In the genomic region with DNA sequence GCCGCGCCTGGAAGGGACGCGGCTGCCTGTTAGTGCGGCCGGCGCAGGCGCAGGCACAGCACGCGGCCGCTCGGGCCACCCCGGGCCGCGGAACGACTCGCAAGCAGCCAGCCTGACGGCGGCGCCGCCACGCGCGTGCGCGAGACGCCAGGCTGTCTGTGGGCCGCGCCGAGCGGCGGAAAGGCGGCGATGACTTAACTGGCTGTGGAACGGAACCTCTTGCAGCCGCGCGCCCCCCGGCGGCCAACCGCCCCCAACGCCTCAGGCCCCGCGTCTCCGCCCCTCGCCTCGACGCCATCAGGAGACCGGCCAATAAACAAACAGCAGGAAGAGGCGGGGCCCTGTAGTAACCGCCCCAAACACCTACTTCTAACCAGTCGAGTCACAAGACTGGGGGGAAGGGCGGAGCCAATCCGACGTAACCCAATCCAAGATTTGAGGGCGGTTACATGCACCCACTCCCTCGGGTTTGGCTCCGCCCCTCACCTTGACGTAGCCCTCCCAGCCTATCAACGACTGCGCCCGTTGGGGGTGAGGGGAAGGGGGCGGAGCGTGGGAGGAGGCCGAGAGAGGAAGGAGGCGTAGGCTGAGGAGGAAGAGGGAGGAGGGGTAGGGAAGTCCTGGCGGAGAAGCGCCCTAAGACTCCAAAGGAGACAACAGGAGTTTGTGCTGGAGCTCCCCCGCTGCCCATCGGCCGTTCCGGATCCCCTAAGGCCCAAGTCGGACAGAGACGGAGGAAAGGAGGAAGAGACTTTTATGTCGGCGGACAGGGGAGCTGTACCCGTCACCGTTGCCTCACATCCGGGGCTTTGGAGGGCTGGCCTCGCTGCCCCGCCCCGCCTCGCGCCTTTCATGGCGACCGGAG, we compare ENCODE assay signal across 8 cellular contexts. TPM values are rescaled to one million over a fixed set of nuclear protein-coding genes. Genes with fewer than 3 reads are reported as not detected.
DNase-seq lines count a peak whose midpoint lies in the region; ATAC-seq, FAIRE-seq and TF ChIP-seq lines count a peak whose summit lies in the region.

TSS of gene FBRS (plus strand) at position 566 of the 865 bp plus-strand sequence. CDS start 1,088 bp downstream, outside the sequence.

- dilution Hi-C loops in keratinocyte (cut with MboI; ENCODE audit: extremely low pct_ligation_motif_present, low sequenced_read_pairs): no loop called here

- no peaks in the 10 kb centered on the region for H3K9me3 ChIP-seq in keratinocyte (ENCODE audit: control insufficient read depth, low read depth, low read length)

- peak; percentile 39 for FAIRE-seq in keratinocyte (lab: Jason Lieb, UNC)

- peaks cover 24% of the 10 kb centered on the region for H3K4me1 ChIP-seq in keratinocyte (ENCODE audit: control insufficient read depth, extremely low read depth, insufficient read depth, low read length)

- TF ChIP-seq CTCF in AG10803 (conservative IDR thresholded peaks at IDR 0.05; ENCODE audit: low read length) (peak; percentile 60), keratinocyte (optimal IDR thresholded peaks at IDR 0.05 in 1 of 3, IDR thresholded peaks at IDR 0.05 in 1 of 3, conservative IDR thresholded peaks at IDR 0.05 in 1 of 3; ENCODE audit: extremely low read depth in 1 of 3, insufficient read depth in 2 of 3, low read length in 3 of 3) (peak; percentile 46 to 80 (median 59))

- H3K27me3 ChIP-seq in keratinocyte (ENCODE audit: control insufficient read depth, extremely low read depth, insufficient read depth, low read length): no peaks in the 10 kb centered on the region

- peak; percentile 100 for DNase-seq in AG10803 (ENCODE audit: low read depth)
- peak; percentile 100 for DNase-seq in NCI-H446 treated with DMSO at 0.1 percent for 48 hours (lab: John Stamatoyannopoulos, UW)
- DNase-seq in activated CD4-positive, CD25-positive, alpha-beta regulatory T cell treated with anti-CD3 and anti-CD28 coated beads, Interleukin-2, amount 50 U/mL, for 72 hours: peak; percentile 100
- peak; percentile 99 for DNase-seq in cerebellum (ENCODE audit: low spot score)
- peak; percentile 100 for DNase-seq in keratinocyte (ENCODE audit: low read depth, low spot score)
- DNase-seq in stimulated activated CD4-positive, alpha-beta T cell treated with anti-CD3 and anti-CD28 coated beads, Interleukin-15, amount 100 ng/mL, for 24 hours: peak; percentile 100

- H3K27ac ChIP-seq in keratinocyte (ENCODE audit: control insufficient read depth, insufficient read depth, low read length): peak within 1 kb of the TSS; percentile 100

- peak within 1 kb of the TSS; percentile 92 for H3K4me3 ChIP-seq in AG10803 (ENCODE audit: low read length)
- peak within 1 kb of the TSS; percentile 87 to 97 (median 90) for H3K4me3 ChIP-seq in keratinocyte (ENCODE audit: control insufficient read depth in 2 of 3, extremely low read depth in 1 of 3, insufficient read depth in 2 of 3, low read depth in 1 of 3, low read length in 3 of 3)

- peak within 1 kb of the TSS; percentile 98 for H2AFZ ChIP-seq in keratinocyte (ENCODE audit: control insufficient read depth, low read length)

- peaks cover 37% of the 10 kb centered on the region for H3K79me2 ChIP-seq in keratinocyte (ENCODE audit: control insufficient read depth, insufficient read depth, low read length)

- peak within 1 kb of the TSS; percentile 99 for H3K9ac ChIP-seq in keratinocyte (ENCODE audit: control insufficient read depth, extremely low read depth, insufficient read depth, low read length)

- ATAC-seq in GM19025 (IDR thresholded peaks at IDR 0.05; ENCODE audit: low read depth, unreplicated experiment) (peak; percentile 71), HG03354 (IDR thresholded peaks at IDR 0.05; ENCODE audit: poor library complexity, severe bottlenecking, unreplicated experiment) (peak; percentile 75)

- H3K4me2 ChIP-seq in keratinocyte (ENCODE audit: control insufficient read depth, extremely low read depth, insufficient read depth, low read depth, low read length): peak within 1 kb of the TSS; percentile 96

- H3K9me1 ChIP-seq in keratinocyte (ENCODE audit: control insufficient read depth, extremely low read depth, insufficient read depth, low read length): no peaks in the 10 kb centered on the region

- H3K36me3 ChIP-seq in keratinocyte (ENCODE audit: control insufficient read depth in 2 of 2, extremely low read depth in 1 of 2, insufficient read depth in 2 of 2, low read length in 2 of 2): peaks cover 40 to 41% of the 10 kb centered on the region in 2 experiments

- H4K20me1 ChIP-seq in keratinocyte (ENCODE audit: control insufficient read depth, extremely low read depth, insufficient read depth, low read length): no peaks in the 10 kb centered on the region

RNA-seq across cellular contexts. Expression of gene FBRS, which starts in this region (rescaled TPM):
- total RNA-seq in cerebellum: 16.6 TPM
- 5.1 to 7.7 TPM (median 7.3 TPM) in 3 replicates for polyA plus RNA-seq in keratinocyte
- polyA plus RNA-seq in keratinocyte (2011; ENCODE audit: low read depth): 9.2 TPM
- polyA plus RNA-seq in keratinocyte (2011; cell fraction: cytosol; rRNA removed): 4.7 and 7.9 TPM in 2 replicates
- polyA plus RNA-seq in keratinocyte (2011; cell fraction: nucleus; rRNA removed): 34.3 and 40.8 TPM in 2 replicates
- 27.7 and 29.5 TPM in 2 replicates for polyA plus RNA-seq in keratinocyte (2012; ENCODE audit: low replicate concordance)
- polyA minus RNA-seq in keratinocyte: 8.6 to 23.9 TPM (median 9.5 TPM) in 3 replicates
- polyA minus RNA-seq in keratinocyte (2011; cell fraction: cytosol; rRNA and poly(A)+ RNA removed): 10.2 TPM
- 15.7 and 18.5 TPM in 2 replicates for polyA minus RNA-seq in keratinocyte (2011; cell fraction: nucleus; rRNA and poly(A)+ RNA removed)

Comparison
In these comparisons a context has a peak if more than half of its experiments do, and no peak if none do; other contexts are left out.
1. Peak in every context shown above with its lines: DNase-seq, ATAC-seq, H3K4me3 ChIP-seq and H3K27ac ChIP-seq.